32 cellular contexts compared by ENCODE assay signal in the genomic region with DNA sequence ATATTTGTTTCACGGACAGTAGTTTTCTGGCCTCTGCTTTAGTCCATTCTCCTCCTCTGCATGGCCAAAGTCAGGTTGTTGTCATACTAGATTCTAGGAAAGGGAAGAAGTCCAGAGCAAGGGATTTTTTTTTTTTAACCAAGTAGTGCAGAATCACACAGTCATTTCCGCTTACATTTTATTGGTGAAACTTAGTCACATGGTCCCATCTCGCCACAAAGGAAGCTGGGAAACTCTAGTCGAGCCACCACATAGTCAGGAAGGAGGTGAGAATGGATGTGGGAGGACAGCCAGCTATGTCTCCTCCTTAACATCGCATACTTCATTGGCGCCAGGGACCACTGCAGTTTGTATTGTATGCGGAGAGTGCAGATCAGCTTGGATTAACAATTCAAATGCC. TPM values are rescaled to one million over a fixed set of nuclear protein-coding genes. Genes with fewer than 3 reads are reported as not detected.
"Had no signal": no experiment of that assay in that cellular context is flagged by ENCODE, and none has a peak within 500 bp of the region (broad histone marks: within the 10 kb centered on the region; RNA-seq: fewer than 3 reads in every experiment).

No MANE protein-coding gene starts in this region.

- ATAC-seq: activated CD4-positive, alpha-beta T cell treated with anti-CD3 and anti-CD28 coated beads for 36 hours; activated CD4-positive, CD25-positive, alpha-beta regulatory T cell treated with anti-CD3 and anti-CD28 coated beads, Interleukin-2, amount 50 U/mL, for 24 hours; activated CD8-positive, alpha-beta memory T cell treated with anti-CD3 and anti-CD28 coated beads, Interleukin-2, amount 10 ng/mL, durations not matched to agents 7 days and 5 days; activated CD8-positive, alpha-beta T cell treated with anti-CD3 and anti-CD28 coated beads, Interleukin-2, amount 10 ng/mL, durations not matched to agents 7 days and 5 days; activated naive CD4-positive, alpha-beta T cell treated with anti-CD3 and anti-CD28 coated beads, Interleukin-2, amount 50 U/mL, for 72 hours; body of pancreas; T-cell had no signal

- H3K4me3 Mint-ChIP-seq: activated CD4-positive, alpha-beta memory T cell treated with anti-CD3 and anti-CD28 coated beads, Interleukin-2, amount 10 ng/mL, durations not matched to agents 7 days and 5 days; activated CD4-positive, alpha-beta T cell treated with anti-CD3 and anti-CD28 coated beads for 36 hours; activated CD4-positive, alpha-beta T cell treated with anti-CD3 and anti-CD28 coated beads, Interleukin-2, amount 10 ng/mL, durations not matched to agents 7 days and 5 days; activated CD8-positive, alpha-beta memory T cell treated with anti-CD3 and anti-CD28 coated beads, Interleukin-2, amount 10 ng/mL, durations not matched to agents 7 days and 5 days; activated CD8-positive, alpha-beta T cell treated with anti-CD3 and anti-CD28 coated beads, Interleukin-2, amount 10 ng/mL, durations not matched to agents 7 days and 5 days; activated naive CD4-positive, alpha-beta T cell treated with anti-CD3 and anti-CD28 coated beads for 36 hours; activated naive CD8-positive, alpha-beta T cell treated with anti-CD3 and anti-CD28 coated beads for 36 hours; activated T-cell treated with anti-CD3 and anti-CD28 coated beads, Interleukin-2, amount 50 U/mL, for 24 hours; T-cell; T-helper 2 cell treated with Interferon-gamma antibody and Interleukin-4, amounts not matched to agents 5 μg/mL and 100 μg/mL, for 36 hours had no signal

- H3K27ac ChIP-seq: adrenal gland, body of pancreas, brain microvascular endothelial cell, breast epithelium, VCaP had no signal

- H3K36me3 ChIP-seq: adrenal gland, brain microvascular endothelial cell, breast epithelium had no signal

- H3K36me3 Mint-ChIP-seq: activated CD8-positive, alpha-beta memory T cell treated with anti-CD3 and anti-CD28 coated beads, Interleukin-2, amount 10 ng/mL, durations not matched to agents 7 days and 5 days; activated naive CD4-positive, alpha-beta T cell treated with anti-CD3 and anti-CD28 coated beads, Interleukin-2, amount 50 U/mL, for 72 hours; activated naive CD8-positive, alpha-beta T cell treated with anti-CD3 and anti-CD28 coated beads for 36 hours had no signal

- H3K4me1 ChIP-seq: adrenal gland, body of pancreas, breast epithelium had no signal

- H3K27ac Mint-ChIP-seq: activated CD4-positive, alpha-beta memory T cell treated with anti-CD3 and anti-CD28 coated beads, Interleukin-2, amount 10 ng/mL, durations not matched to agents 7 days and 5 days; activated CD4-positive, alpha-beta T cell treated with anti-CD3 and anti-CD28 coated beads for 36 hours; activated CD4-positive, alpha-beta T cell treated with anti-CD3 and anti-CD28 coated beads, Interleukin-2, amount 10 ng/mL, durations not matched to agents 7 days and 5 days; activated CD8-positive, alpha-beta memory T cell treated with anti-CD3 and anti-CD28 coated beads, Interleukin-2, amount 10 ng/mL, durations not matched to agents 7 days and 5 days; activated CD8-positive, alpha-beta T cell treated with anti-CD3 and anti-CD28 coated beads, Interleukin-2, amount 10 ng/mL, durations not matched to agents 7 days and 5 days; activated naive CD4-positive, alpha-beta T cell treated with anti-CD3 and anti-CD28 coated beads for 36 hours; activated naive CD4-positive, alpha-beta T cell treated with anti-CD3 and anti-CD28 coated beads, Interleukin-2, amount 50 U/mL, for 72 hours; activated naive CD8-positive, alpha-beta T cell treated with anti-CD3 and anti-CD28 coated beads for 36 hours; activated T-cell treated with anti-CD3 and anti-CD28 coated beads, Interleukin-2, amount 50 U/mL, for 24 hours; T-cell; T-helper 2 cell treated with Interferon-gamma antibody and Interleukin-4, amounts not matched to agents 5 μg/mL and 100 μg/mL, for 36 hours had no signal

- H3K4me3 ChIP-seq: adrenal gland, body of pancreas, breast epithelium had no signal

- DNase-seq: activated CD4-positive, alpha-beta memory T cell treated with anti-CD3 and anti-CD28 coated beads, Interleukin-2, amount 10 ng/mL, durations not matched to agents 7 days and 5 days; activated CD4-positive, alpha-beta T cell treated with anti-CD3 and anti-CD28 coated beads for 1 hour; activated CD4-positive, alpha-beta T cell treated with anti-CD3 and anti-CD28 coated beads for 36 hours; activated CD4-positive, alpha-beta T cell treated with anti-CD3 and anti-CD28 coated beads, Interleukin-2, amount 10 ng/mL, durations not matched to agents 7 days and 5 days; activated CD4-positive, alpha-beta T cell treated with anti-CD3 and anti-CD28 coated beads, Interleukin-2, amount 50 U/mL, for 48 hours; activated CD4-positive, CD25-positive, alpha-beta regulatory T cell; activated CD8-positive, alpha-beta memory T cell treated with anti-CD3 and anti-CD28 coated beads for 24 hours; activated CD8-positive, alpha-beta memory T cell treated with anti-CD3 and anti-CD28 coated beads, Interleukin-2, amount 10 ng/mL, durations not matched to agents 7 days and 5 days; activated CD8-positive, alpha-beta memory T cell treated with anti-CD3 and anti-CD28 coated beads, Interleukin-2, amount 50 U/mL, for 48 hours; activated CD8-positive, alpha-beta T cell treated with anti-CD3 and anti-CD28 coated beads, Interleukin-2, amount 10 ng/mL, durations not matched to agents 7 days and 5 days; activated effector memory CD4-positive, alpha-beta T cell treated with anti-CD3 and anti-CD28 coated beads, Interleukin-2, amount 50 U/mL, for 16 hours; activated gamma-delta T cell treated with Interleukin-2 at 50 U/mL for 16 hours; activated naive CD4-positive, alpha-beta T cell; activated naive CD4-positive, alpha-beta T cell treated with anti-CD3 and anti-CD28 coated beads for 36 hours; activated naive CD4-positive, alpha-beta T cell treated with anti-CD3 and anti-CD28 coated beads, Interleukin-2, amount 50 U/mL, for 16 hours; activated naive CD8-positive, alpha-beta T cell treated with anti-CD3 and anti-CD28 coated beads for 36 hours; activated T-cell treated with anti-CD3 and anti-CD28 coated beads, Interleukin-2, amount 50 U/mL, for 24 hours; activated T-cell treated with anti-CD3 and anti-CD28 coated beads, Interleukin-2, amount 50 U/mL, for 48 hours; adrenal gland; amniotic stem cell; aorta; body of pancreas; brain microvascular endothelial cell; central memory CD4-positive, alpha-beta T cell; T-cell; T-helper 2 cell; T-helper 9 cell had no signal

- H3K9me3 Mint-ChIP-seq: activated CD4-positive, alpha-beta memory T cell treated with anti-CD3 and anti-CD28 coated beads, Interleukin-2, amount 10 ng/mL, durations not matched to agents 7 days and 5 days; activated CD4-positive, alpha-beta T cell treated with anti-CD3 and anti-CD28 coated beads, Interleukin-2, amount 10 ng/mL, durations not matched to agents 7 days and 5 days; activated naive CD4-positive, alpha-beta T cell treated with anti-CD3 and anti-CD28 coated beads for 36 hours; activated naive CD4-positive, alpha-beta T cell treated with anti-CD3 and anti-CD28 coated beads, Interleukin-2, amount 50 U/mL, for 72 hours; activated naive CD8-positive, alpha-beta T cell treated with anti-CD3 and anti-CD28 coated beads for 36 hours; activated T-cell treated with anti-CD3 and anti-CD28 coated beads, Interleukin-2, amount 50 U/mL, for 24 hours; T-cell; T-helper 2 cell treated with Interferon-gamma antibody and Interleukin-4, amounts not matched to agents 5 μg/mL and 100 μg/mL, for 36 hours had no signal

- H3K9me3 ChIP-seq: adrenal gland, body of pancreas, breast epithelium had no signal

- H3K4me1 Mint-ChIP-seq: activated CD4-positive, alpha-beta T cell treated with anti-CD3 and anti-CD28 coated beads for 36 hours; activated CD8-positive, alpha-beta memory T cell treated with anti-CD3 and anti-CD28 coated beads, Interleukin-2, amount 10 ng/mL, durations not matched to agents 7 days and 5 days; activated naive CD8-positive, alpha-beta T cell treated with anti-CD3 and anti-CD28 coated beads for 36 hours had no signal

- H3K27me3 ChIP-seq: adrenal gland, body of pancreas, brain microvascular endothelial cell, breast epithelium had no signal

RNA-seq across cellular contexts. Expression of a gene that starts 10.4 kb away (rescaled TPM):
- total RNA-seq: activated CD8-positive, alpha-beta memory T cell treated with anti-CD3 and anti-CD28 coated beads, Interleukin-2, amount 10 ng/mL, durations not matched to agents 7 days and 5 days; activated CD8-positive, alpha-beta T cell treated with anti-CD3 and anti-CD28 coated beads, Interleukin-2, amount 10 ng/mL, durations not matched to agents 7 days and 5 days; activated naive CD4-positive, alpha-beta T cell treated with anti-CD3 and anti-CD28 coated beads for 36 hours; activated naive CD4-positive, alpha-beta T cell treated with anti-CD3 and anti-CD28 coated beads, Interleukin-2, amount 50 U/mL, for 72 hours; activated naive CD8-positive, alpha-beta T cell treated with anti-CD3 and anti-CD28 coated beads for 36 hours; body of pancreas had no signal
